Comparison of ENCODE assay signal across 11 cellular contexts in genomic region chr9:137014776-137015539, GRCh38. TPM values are rescaled to one million over a fixed set of nuclear protein-coding genes. Genes with fewer than 3 reads are reported as not detected.
"Had no signal": no experiment of that assay in that cellular context is flagged by ENCODE, and none has a peak within 500 bp of the region (broad histone marks: within the 10 kb centered on the region; RNA-seq: fewer than 3 reads in every experiment).

No MANE protein-coding gene starts in this region.

- H3K27ac ChIP-seq: GM23248 had no signal

- H3K4me1 ChIP-seq: HAP-1 had no signal

- H3K4me3 ChIP-seq: GM23248, GM23338, HAP-1 had no signal

- H3K4me3 Mint-ChIP-seq: GM23338, HFFc6 had no signal

- H3K27ac Mint-ChIP-seq: GM23338, H9, HFFc6 had no signal

- H3K9me3 Mint-ChIP-seq: GM23338, H9, HFFc6 had no signal

- H3K9ac ChIP-seq: GM23248 had no signal

- H3K4me1 Mint-ChIP-seq: GM23338, H9 had no signal

- DNase-seq: GM23248, GOT3, H7, H9, HCEC 1CT, HFFc6 had no signal

- H3K4me2 ChIP-seq: GM23338 had no signal

- H2AFZ ChIP-seq: GM23248, GM23338 had no signal

- ATAC-seq: GM23338, HCT116 had no signal

- H3K9me3 ChIP-seq: HAP-1 had no signal

RNA-seq across cellular contexts. Expression of gene FUT7, which starts 16.9 kb away (rescaled TPM):
- total RNA-seq: GM23248, GM23338, H1, H4, H7, H9, HFFc6 had no signal
- polyA plus RNA-seq: GM23248, GM23338, H1 had no signal

RNA-seq across cellular contexts. Expression of gene CLIC3, which starts 18.6 kb away (rescaled TPM):
- total RNA-seq: H1, H7 had no signal
